29 cellular contexts compared by ENCODE assay signal in genomic region chrX:78429172-78429571, GRCh38.
"Had no signal": no experiment of that assay in that cellular context is flagged by ENCODE, and none has a peak within 500 bp of the region (broad histone marks: within the 10 kb centered on the region; RNA-seq: fewer than 3 reads in every experiment).

No MANE protein-coding gene starts in this region.

- H3K4me3 ChIP-seq: stomach, suprapubic skin, testis, thoracic aorta, thyroid gland, tibial artery, tibial nerve, transverse colon, upper lobe of left lung, upper lobe of right lung, uterus, vagina had no signal

- H3K4me1 Mint-ChIP-seq: stimulated activated effector memory CD8-positive, alpha-beta T cell treated with anti-CD3 and anti-CD28 coated beads, Interleukin-12 subunit alpha, Interleukin-12 subunit beta, amount 100 ng/mL, for 72 hours; stimulated activated memory B cell treated with anti-CD40 and anti-IgM and Interleukin-4, amounts not matched to agents 10 μg/mL and 1 μg/mL and 100 μg/mL, for 72 hours; stimulated activated naive B cell treated with anti-CD40 and anti-IgM and Interleukin-4, amounts not matched to agents 10 μg/mL and 1 μg/mL and 100 μg/mL, for 72 hours; stimulated activated naive CD8-positive, alpha-beta T cell treated with anti-CD3 and anti-CD28 coated beads, Interleukin-15, amount 100 ng/mL, for 72 hours had no signal

- DNase-seq: stimulated activated CD4-positive, alpha-beta T cell treated with anti-CD3 and anti-CD28 coated beads, Interleukin-2, amount 100 ng/mL, for 48 hours; stimulated activated CD4-positive, alpha-beta T cell treated with anti-CD3 and anti-CD28 coated beads, Interleukin-4, amount 100 ng/mL, for 1 hour; stimulated activated CD4-positive, alpha-beta T cell treated with anti-CD3 and anti-CD28 coated beads, Interleukin-4, amount 100 ng/mL, for 24 hours; stimulated activated CD4-positive, alpha-beta T cell treated with anti-CD3 and anti-CD28 coated beads, Interleukin-4, amount 100 ng/mL, for 4 hours; stimulated activated CD8-positive, alpha-beta memory T cell treated with anti-CD3 and anti-CD28 coated beads, Interleukin-4, amount 100 ng/mL, for 48 hours; stimulated activated naive B cell treated with anti-CD40 and anti-IgM and Interleukin-4, amounts not matched to agents 10 μg/mL and 1 μg/mL and 100 μg/mL, for 72 hours; stimulated activated naive CD4-positive, alpha-beta T cell; stimulated activated naive CD4-positive, alpha-beta T cell treated with Interleukin-2 at 50 U/mL for 16 hours; stimulated activated naive CD8-positive, alpha-beta T cell treated with anti-CD3 and anti-CD28 coated beads, Interleukin-15, amount 100 ng/mL, for 72 hours; stimulated activated naive CD8-positive, alpha-beta T cell treated with anti-CD3 and anti-CD28 coated beads, Interleukin-15, Interleukin-2, amounts not matched to agents 100 U/mL and 50 U/mL, for 24 hours; stomach; substantia nigra; testis; thyroid gland; tibial artery; transverse colon; trophoblast cell; upper lobe of left lung; upper lobe of right lung; uterus had no signal

- H3K9me3 Mint-ChIP-seq: type B pancreatic cell had no signal

- H3K27me3 Mint-ChIP-seq: stimulated activated memory B cell treated with anti-CD40 and anti-IgM and Interleukin-4, amounts not matched to agents 10 μg/mL and 1 μg/mL and 100 μg/mL, for 72 hours; stimulated activated naive B cell treated with anti-CD40 and anti-IgM and Interleukin-4, amounts not matched to agents 10 μg/mL and 1 μg/mL and 100 μg/mL, for 72 hours; stimulated activated naive CD8-positive, alpha-beta T cell treated with anti-CD3 and anti-CD28 coated beads, Interleukin-15, amount 100 ng/mL, for 72 hours; stimulated activated naive CD8-positive, alpha-beta T cell treated with anti-CD3 and anti-CD28 coated beads, Interleukin-15, Interleukin-2, amounts not matched to agents 100 ng/mL and 50 ng/mL, for 24 hours; type B pancreatic cell had no signal

- H3K27ac Mint-ChIP-seq: stimulated activated effector memory CD8-positive, alpha-beta T cell treated with anti-CD3 and anti-CD28 coated beads, Interleukin-12 subunit alpha, Interleukin-12 subunit beta, amount 100 ng/mL, for 72 hours; stimulated activated memory B cell treated with anti-CD40 and anti-IgM and Interleukin-4, amounts not matched to agents 10 μg/mL and 1 μg/mL and 100 μg/mL, for 72 hours; stimulated activated naive B cell treated with anti-CD40 and anti-IgM and Interleukin-4, amounts not matched to agents 10 μg/mL and 1 μg/mL and 100 μg/mL, for 72 hours; stimulated activated naive CD8-positive, alpha-beta T cell treated with anti-CD3 and anti-CD28 coated beads, Interleukin-15, Interleukin-2, amounts not matched to agents 100 ng/mL and 50 ng/mL, for 24 hours; type B pancreatic cell had no signal

- H3K4me1 ChIP-seq: stomach, suprapubic skin, testis, thyroid gland, tibial artery, tibial nerve, transverse colon, upper lobe of left lung, upper lobe of right lung, uterus, vagina had no signal

- H3K36me3 Mint-ChIP-seq: stimulated activated effector memory CD8-positive, alpha-beta T cell treated with anti-CD3 and anti-CD28 coated beads, Interleukin-12 subunit alpha, Interleukin-12 subunit beta, amount 100 ng/mL, for 72 hours; stimulated activated memory B cell treated with anti-CD40 and anti-IgM and Interleukin-4, amounts not matched to agents 10 μg/mL and 1 μg/mL and 100 μg/mL, for 72 hours; stimulated activated naive B cell treated with anti-CD40 and anti-IgM and Interleukin-4, amounts not matched to agents 10 μg/mL and 1 μg/mL and 100 μg/mL, for 72 hours; type B pancreatic cell had no signal

- ATAC-seq: stimulated activated effector memory CD8-positive, alpha-beta T cell treated with anti-CD3 and anti-CD28 coated beads, Interleukin-12 subunit alpha, Interleukin-12 subunit beta, amount 100 ng/mL, for 72 hours; stimulated activated memory B cell treated with anti-CD40 and anti-IgM and Interleukin-4, amounts not matched to agents 10 μg/mL and 1 μg/mL and 100 μg/mL, for 72 hours; stimulated activated naive B cell treated with anti-CD40 and anti-IgM and Interleukin-4, amounts not matched to agents 10 μg/mL and 1 μg/mL and 100 μg/mL, for 72 hours; stimulated activated naive CD8-positive, alpha-beta T cell treated with anti-CD3 and anti-CD28 coated beads, Interleukin-15, amount 100 ng/mL, for 72 hours; stimulated activated naive CD8-positive, alpha-beta T cell treated with anti-CD3 and anti-CD28 coated beads, Interleukin-15, Interleukin-2, amounts not matched to agents 100 U/mL and 50 U/mL, for 24 hours; upper lobe of right lung had no signal

- FAIRE-seq: urothelium cell line had no signal

- H3K27ac ChIP-seq: stomach, suprapubic skin, testis, thoracic aorta, thyroid gland, tibial artery, tibial nerve, transverse colon, upper lobe of left lung, upper lobe of right lung, uterus, vagina had no signal

- H3K36me3 ChIP-seq: stomach, suprapubic skin, thoracic aorta, thyroid gland, tibial artery, tibial nerve, transverse colon, upper lobe of left lung, upper lobe of right lung, uterus, vagina had no signal

- H3K27me3 ChIP-seq: stomach, suprapubic skin, testis, thyroid gland, tibial artery, tibial nerve, transverse colon, upper lobe of left lung, upper lobe of right lung, uterus, vagina had no signal

- H3K4me3 Mint-ChIP-seq: stimulated activated effector memory CD8-positive, alpha-beta T cell treated with anti-CD3 and anti-CD28 coated beads, Interleukin-12 subunit alpha, Interleukin-12 subunit beta, amount 100 ng/mL, for 72 hours; stimulated activated memory B cell treated with anti-CD40 and anti-IgM and Interleukin-4, amounts not matched to agents 10 μg/mL and 1 μg/mL and 100 μg/mL, for 72 hours; stimulated activated naive B cell treated with anti-CD40 and anti-IgM and Interleukin-4, amounts not matched to agents 10 μg/mL and 1 μg/mL and 100 μg/mL, for 72 hours; stimulated activated naive CD8-positive, alpha-beta T cell treated with anti-CD3 and anti-CD28 coated beads, Interleukin-15, amount 100 ng/mL, for 72 hours; stimulated activated naive CD8-positive, alpha-beta T cell treated with anti-CD3 and anti-CD28 coated beads, Interleukin-15, Interleukin-2, amounts not matched to agents 100 ng/mL and 50 ng/mL, for 24 hours; type B pancreatic cell had no signal

- H3K9me3 ChIP-seq: stomach, suprapubic skin, testis, thoracic aorta, thyroid gland, tibial artery, tibial nerve, transverse colon, upper lobe of left lung, upper lobe of right lung, uterus, vagina had no signal
